In genomic region chr16:74635303-74635702, GRCh38 we compare ENCODE assay signal across 1 cellular context.
TF ChIP-seq lines count a peak whose summit lies in the region.

No MANE protein-coding gene starts in this region.

TF ChIP-seq in HepG2, 621 proteins besides CTCF, POLR2A, EP300 and RAD21 (continued from another document and continues in another):
- peak; percentile 78; the same call in 1 of the 2 replicates for TF ChIP-seq AHDC1 (CRISPR knock-in tag; IDR thresholded peaks at IDR 0.05; ENCODE audit: borderline replicate concordance)
- 0 out of 2 replicates have a peak, but pooled peaks have one; percentile 29 for TF ChIP-seq ZNF12 (CRISPR knock-in tag; IDR thresholded peaks at IDR 0.05)
- TF ChIP-seq ZNF33A (CRISPR knock-in tag; IDR thresholded peaks at IDR 0.05; ENCODE audit: borderline replicate concordance), result no peak
- no peak; the same call in 1 of the 2 replicates for TF ChIP-seq HMG20A (CRISPR knock-in tag; IDR thresholded peaks at IDR 0.05; ENCODE audit: borderline replicate concordance)
- no peak for TF ChIP-seq USF2 (IDR thresholded peaks at IDR 0.05; ENCODE audit: low read depth, low read length)
- no peak for TF ChIP-seq USF2 (CRISPR knock-in tag; IDR thresholded peaks at IDR 0.05; ENCODE audit: borderline replicate concordance)
- TF ChIP-seq WIZ (CRISPR knock-in tag; IDR thresholded peaks at IDR 0.05), result no peak
- TF ChIP-seq NCOA1 (CRISPR knock-in tag; IDR thresholded peaks at IDR 0.05), result no peak
- TF ChIP-seq CCAR2 (optimal IDR thresholded peaks at IDR 0.05; ENCODE audit: low read depth, low read length), result no peak
- peak; percentile 40; the same call in 1 of the 2 replicates for TF ChIP-seq ZNF7 (CRISPR knock-in tag; IDR thresholded peaks at IDR 0.05)
- no peak for TF ChIP-seq CERS6 (CRISPR knock-in tag; IDR thresholded peaks at IDR 0.05)
- no peak for TF ChIP-seq SNAI1 (CRISPR knock-in tag; IDR thresholded peaks at IDR 0.05; ENCODE audit: borderline replicate concordance)
- TF ChIP-seq CENPX (CRISPR knock-in tag; IDR thresholded peaks at IDR 0.05), result no peak
- no peak for TF ChIP-seq KDM1A (CRISPR knock-in tag; IDR thresholded peaks at IDR 0.05)
- TF ChIP-seq ZNF431 (CRISPR knock-in tag; IDR thresholded peaks at IDR 0.05; ENCODE audit: borderline replicate concordance, low read depth), result no peak
- peak; percentile 19; the same call in 1 of the 2 replicates for TF ChIP-seq ZNF792 (CRISPR knock-in tag; IDR thresholded peaks at IDR 0.05)
- TF ChIP-seq NFIC (IDR thresholded peaks at IDR 0.05; ENCODE audit: low read length), result no peak
- TF ChIP-seq ZNF761 (CRISPR knock-in tag; conservative IDR thresholded peaks at IDR 0.05), result no peak
- TF ChIP-seq ZNF143 (CRISPR knock-in tag; IDR thresholded peaks at IDR 0.05), result no peak
- TF ChIP-seq HOMEZ (CRISPR knock-in tag; IDR thresholded peaks at IDR 0.05; ENCODE audit: low read depth), result peak; percentile 58; the same call in 1 of the 2 replicates
- no peak for TF ChIP-seq CBFB (CRISPR knock-in tag; IDR thresholded peaks at IDR 0.05)
- peak; percentile 32; the same call in 1 of the 2 replicates for TF ChIP-seq MED1 (CRISPR knock-in tag; IDR thresholded peaks at IDR 0.05)
- no peak for TF ChIP-seq ZSCAN12 (CRISPR knock-in tag; IDR thresholded peaks at IDR 0.05)
- no peak for TF ChIP-seq AKNA (CRISPR knock-in tag; IDR thresholded peaks at IDR 0.05; ENCODE audit: borderline replicate concordance)
- TF ChIP-seq ZNF512B (CRISPR knock-in tag; IDR thresholded peaks at IDR 0.05; ENCODE audit: borderline replicate concordance), result no peak
- no peak for TF ChIP-seq TIGD3 (CRISPR knock-in tag; IDR thresholded peaks at IDR 0.05; ENCODE audit: borderline replicate concordance)
- no peak for TF ChIP-seq CREB1 (IDR thresholded peaks at IDR 0.05)
- peak; percentile 33; the same call in 1 of the 2 replicates for TF ChIP-seq CREB1 (CRISPR knock-in tag; IDR thresholded peaks at IDR 0.05)
- no peak for TF ChIP-seq THYN1 (CRISPR knock-in tag; IDR thresholded peaks at IDR 0.05; ENCODE audit: borderline replicate concordance, low read depth)
- no peak for TF ChIP-seq MLLT10 (CRISPR knock-in tag; IDR thresholded peaks at IDR 0.05)
- TF ChIP-seq SMAD3 (CRISPR knock-in tag; IDR thresholded peaks at IDR 0.05), result no peak
- TF ChIP-seq ZNF766 (CRISPR knock-in tag; IDR thresholded peaks at IDR 0.05; ENCODE audit: borderline replicate concordance), result no peak
- TF ChIP-seq ONECUT2 (CRISPR knock-in tag; IDR thresholded peaks at IDR 0.05), result no peak
- no peak for TF ChIP-seq ZNF253 (CRISPR knock-in tag; IDR thresholded peaks at IDR 0.05; ENCODE audit: borderline replicate concordance)
- TF ChIP-seq ZNF354B (CRISPR knock-in tag; IDR thresholded peaks at IDR 0.05), result no peak
- TF ChIP-seq GTF3A (CRISPR knock-in tag; conservative IDR thresholded peaks at IDR 0.05), result no peak
- TF ChIP-seq ZNF883 (CRISPR knock-in tag; IDR thresholded peaks at IDR 0.05; ENCODE audit: not compliant biosample characterization), result no peak
- no peak for TF ChIP-seq SALL1 (CRISPR knock-in tag; IDR thresholded peaks at IDR 0.05)
- no peak for TF ChIP-seq ETV5 (CRISPR knock-in tag; IDR thresholded peaks at IDR 0.05; ENCODE audit: borderline replicate concordance)
- TF ChIP-seq MXD1 (CRISPR knock-in tag; IDR thresholded peaks at IDR 0.05), result no peak
